Comparison of ENCODE assay signal across 9 cellular contexts in genomic region chr11:68314886-68315580, GRCh38. TPM values are rescaled to one million over a fixed set of nuclear protein-coding genes. Genes with fewer than 3 reads are reported as not detected.
DNase-seq lines count a peak whose midpoint lies in the region; ATAC-seq and TF ChIP-seq lines count a peak whose summit lies in the region.
"Had no signal": no experiment of that assay in that cellular context is flagged by ENCODE, and none has a peak within 500 bp of the region (broad histone marks: within the 10 kb centered on the region; RNA-seq: fewer than 3 reads in every experiment).

No MANE protein-coding gene starts in this region.

- TF ChIP-seq RAD21 in liver (IDR thresholded peaks at IDR 0.05): peak; percentile 50 to 61

- H3K27ac Mint-ChIP-seq in activated naive CD4-positive, alpha-beta T cell treated with anti-CD3 and anti-CD28 coated beads for 36 hours: peak overlapping the region; percentile 30
- H3K27ac Mint-ChIP-seq in MCF 10A (ENCODE audit: low read depth, unreplicated experiment): peak overlapping the region; percentile 88
- H3K27ac Mint-ChIP-seq: dendritic cell treated with granulocyte-macrophage colony-stimulating factor and Interleukin-4, amounts not matched to agents 40 ng/mL and 50 ng/mL, for 4 days had no signal

- peaks cover 15 to 38% (median 33%) of the 10 kb centered on the region in 4 donors for H3K4me1 ChIP-seq in liver (ENCODE audit: control insufficient read depth in 4 of 4, insufficient read depth in 4 of 4, low read length in 3 of 4)
- H3K4me1 ChIP-seq in upper lobe of right lung: peaks cover 42% of the 10 kb centered on the region
- peaks cover 15% of the 10 kb centered on the region for H3K4me1 ChIP-seq in effector memory CD4-positive, alpha-beta T cell (ENCODE audit: control insufficient read depth, insufficient read depth, low read length, poor library complexity, severe bottlenecking)

- CTCF ChIA-PET in activated naive CD4-positive, alpha-beta T cell treated with anti-CD3 and anti-CD28 coated beads for 36 hours (lab: Charles Lee): interaction anchor here (1.8 kb wide), 1 partner anchor 68 kb away, joined by 7 read pairs; no protein-coding TSS in a partner anchor
- CTCF ChIA-PET in MCF 10A (lab: Yijun Ruan, JAX): interaction anchor here (0.6 to 1.3 kb wide), 5 partner anchors 17 to 86 kb away, joined by 3 to 7 read pairs (median 4); no protein-coding TSS in a partner anchor

- POLR2A ChIA-PET in MCF 10A (lab: Yijun Ruan, JAX): interaction anchor here (0.6 to 4.1 kb wide), 17 partner anchors 10 to 302 kb away, joined by 3 to 66 read pairs (median 6); partner anchors contain the start of genes C11orf24 and PPP6R3

- ATAC-seq in upper lobe of right lung: peak; percentile 4

- TF ChIP-seq CTCF in MCF 10A (IDR thresholded peaks at IDR 0.05; ENCODE audit: unreplicated experiment) (no peak), liver (IDR thresholded peaks at IDR 0.05; ENCODE audit: low read depth, low read length, missing input control) (no peak), upper lobe of right lung (IDR thresholded peaks at IDR 0.05) (no peak)

- peak overlapping the region; percentile 80 to 92 for H3K9ac ChIP-seq in liver (ENCODE audit: low read depth in 1 of 2, low read length in 2 of 2)

- BruUV-seq in MCF 10A (replicated peaks; lab: Mats Ljungman, UMichigan): no TSS peak

- H3K4me3 Mint-ChIP-seq in activated naive CD4-positive, alpha-beta T cell treated with anti-CD3 and anti-CD28 coated beads for 36 hours: peak overlapping the region; percentile 91
- H3K4me3 Mint-ChIP-seq in MCF 10A (ENCODE audit: unreplicated experiment): peak overlapping the region; percentile 87
- H3K4me3 Mint-ChIP-seq: dendritic cell treated with granulocyte-macrophage colony-stimulating factor and Interleukin-4, amounts not matched to agents 40 ng/mL and 50 ng/mL, for 4 days had no signal

- H3K36me3 ChIP-seq in liver (ENCODE audit: control insufficient read depth in 4 of 4, insufficient read depth in 3 of 4, low read depth in 1 of 4, low read length in 3 of 4) (no peaks in the 10 kb centered on the region), upper lobe of right lung (no peaks in the 10 kb centered on the region)
- H3K36me3 ChIP-seq in effector memory CD4-positive, alpha-beta T cell (ENCODE audit: control insufficient read depth, insufficient read depth, low read length): no peaks in the 10 kb centered on the region

- peaks cover 4% of the 10 kb centered on the region for H3K36me3 Mint-ChIP-seq in activated naive CD4-positive, alpha-beta T cell treated with anti-CD3 and anti-CD28 coated beads for 36 hours (ENCODE audit: low read depth)
- H3K36me3 Mint-ChIP-seq in MCF 10A (ENCODE audit: insufficient read depth, unreplicated experiment): peaks cover 5% of the 10 kb centered on the region

- WGBS in liver: 16% methylated on average over 19 of the region's 19 CpGs

- H3K27me3 ChIP-seq in liver (ENCODE audit: control insufficient read depth in 4 of 4, insufficient read depth in 4 of 4, low read length in 3 of 4) (no peaks in the 10 kb centered on the region), upper lobe of right lung (no peaks in the 10 kb centered on the region)
- no peaks in the 10 kb centered on the region for H3K27me3 ChIP-seq in effector memory CD4-positive, alpha-beta T cell (replicated peaks; ENCODE audit: control insufficient read depth, insufficient read depth, low read length, poor library complexity, severe bottlenecking)

- peaks cover 21% of the 10 kb centered on the region for H3K4me1 Mint-ChIP-seq in activated naive CD4-positive, alpha-beta T cell treated with anti-CD3 and anti-CD28 coated beads for 36 hours (ENCODE audit: low read depth)
- peaks cover 40% of the 10 kb centered on the region for H3K4me1 Mint-ChIP-seq in MCF 10A (ENCODE audit: insufficient read depth, unreplicated experiment)

- no peak for DNase-seq in activated naive CD4-positive, alpha-beta T cell treated with anti-CD3 and anti-CD28 coated beads for 36 hours
- DNase-seq in activated naive CD4-positive, alpha-beta T cell treated with anti-CD3 and anti-CD28 coated beads, Interleukin-2, amount 50 U/mL, for 16 hours: no peak
- DNase-seq in MCF 10A (ENCODE audit: unreplicated experiment) (peak; percentile 75), upper lobe of right lung (no peak), cerebellar cortex (ENCODE audit: low spot score) (no peak)
- DNase-seq in activated CD8-positive, alpha-beta memory T cell treated with anti-CD3 and anti-CD28 coated beads, Interleukin-2, amount 50 U/mL, for 4 hours: no peak
- no peak for DNase-seq in effector memory CD4-positive, alpha-beta T cell

- no peaks in the 10 kb centered on the region for H3K9me3 Mint-ChIP-seq in activated naive CD4-positive, alpha-beta T cell treated with anti-CD3 and anti-CD28 coated beads for 36 hours
- H3K9me3 Mint-ChIP-seq in MCF 10A (ENCODE audit: unreplicated experiment): no peaks in the 10 kb centered on the region
- H3K9me3 Mint-ChIP-seq: dendritic cell treated with granulocyte-macrophage colony-stimulating factor and Interleukin-4, amounts not matched to agents 40 ng/mL and 50 ng/mL, for 4 days had no signal

- H3K4me3 ChIP-seq in liver (ENCODE audit: low read depth in 1 of 3, low read length in 3 of 3) (peak overlapping the region; percentile 45 to 87 (median 87)), upper lobe of right lung (peak overlapping the region; percentile 68)
- H3K4me3 ChIP-seq in effector memory CD4-positive, alpha-beta T cell (ENCODE audit: insufficient read depth, low read depth, low read length, poor library complexity, severe bottlenecking): no peak overlapping the region

- no peaks in the 10 kb centered on the region for H3K27me3 Mint-ChIP-seq in activated naive CD4-positive, alpha-beta T cell treated with anti-CD3 and anti-CD28 coated beads for 36 hours (ENCODE audit: low read depth)
- no peaks in the 10 kb centered on the region for H3K27me3 Mint-ChIP-seq in MCF 10A (ENCODE audit: insufficient read depth, unreplicated experiment)

- H3K9me3 ChIP-seq in liver (ENCODE audit: control insufficient read depth in 4 of 4, low read length in 3 of 4) (no peaks in the 10 kb centered on the region), upper lobe of right lung (no peaks in the 10 kb centered on the region)
- H3K9me3 ChIP-seq in effector memory CD4-positive, alpha-beta T cell (ENCODE audit: control insufficient read depth, low read length): no peaks in the 10 kb centered on the region

- intact Hi-C loops in activated naive CD4-positive, alpha-beta T cell treated with anti-CD3 and anti-CD28 coated beads for 36 hours (cut with micrococcal nuclease): no loop called here
- intact Hi-C loops in MCF 10A (cut with micrococcal nuclease) (no loop called here), upper lobe of right lung (cut with DNase I) (loop anchor here (10.0 kb wide), 1 partner anchor 70 kb away; no protein-coding TSS in a partner anchor)

- peak overlapping the region; percentile 92 to 95 for H3K27ac ChIP-seq in liver (ENCODE audit: low read depth in 1 of 2, low read length in 2 of 2)
- peak overlapping the region; percentile 78 for H3K27ac ChIP-seq in upper lobe of right lung
- H3K27ac ChIP-seq in effector memory CD4-positive, alpha-beta T cell (ENCODE audit: insufficient read depth, low read length, poor library complexity, severe bottlenecking): no peak overlapping the region

TF ChIP-seq in liver, 16 proteins besides CTCF, POLR2A, EP300 and RAD21 (continues in another document):
- TF ChIP-seq SP1 (IDR thresholded peaks at IDR 0.05) (peak; percentile 77), ATF3 (IDR thresholded peaks at IDR 0.05) (no peak), EGR1 (IDR thresholded peaks at IDR 0.05; ENCODE audit: low read depth in 2 of 2) (peak in 1 of 2 donors; percentile 60), REST (IDR thresholded peaks at IDR 0.05) (peak; percentile 92), HNF4A (conservative IDR thresholded peaks at IDR 0.05) (peak; percentile 81 to 92), NR2F2 (IDR thresholded peaks at IDR 0.05) (peak; percentile 78), MAX (IDR thresholded peaks at IDR 0.05) (peak; percentile 77)

RNA-seq across cellular contexts. Expression of gene LRP5, which starts 2.6 kb away (rescaled TPM):
- total RNA-seq in activated naive CD4-positive, alpha-beta T cell treated with anti-CD3 and anti-CD28 coated beads for 36 hours: 10 to 100 TPM; 14.3 to 17.1 TPM
- total RNA-seq in MCF 10A (2022) (31.6 and 32.8 TPM in 2 replicates), liver (10 to 100 TPM; 53.8 to 99.3 TPM), upper lobe of right lung (101 TPM)
- polyA plus RNA-seq in liver: 10 to 100 TPM; 48.9 to 88.8 TPM

RNA-seq across cellular contexts. Expression of gene C11orf24, which starts 43.3 kb away (rescaled TPM):
- total RNA-seq in activated naive CD4-positive, alpha-beta T cell treated with anti-CD3 and anti-CD28 coated beads for 36 hours: 10 to 100 TPM; 28.5 to 29.5 TPM
- 58.3 and 69.2 TPM in 2 replicates for total RNA-seq in MCF 10A (2022)
- 10 to 100 TPM in 1 of 2 donors, 1 to 10 TPM in 1; 7.8 to 39.8 TPM for total RNA-seq in liver
- polyA plus RNA-seq in liver: 10 to 100 TPM; 24.2 to 50.3 TPM
- total RNA-seq in upper lobe of right lung: 26.7 TPM
